11 cellular contexts compared by ENCODE assay signal in the genomic region with DNA sequence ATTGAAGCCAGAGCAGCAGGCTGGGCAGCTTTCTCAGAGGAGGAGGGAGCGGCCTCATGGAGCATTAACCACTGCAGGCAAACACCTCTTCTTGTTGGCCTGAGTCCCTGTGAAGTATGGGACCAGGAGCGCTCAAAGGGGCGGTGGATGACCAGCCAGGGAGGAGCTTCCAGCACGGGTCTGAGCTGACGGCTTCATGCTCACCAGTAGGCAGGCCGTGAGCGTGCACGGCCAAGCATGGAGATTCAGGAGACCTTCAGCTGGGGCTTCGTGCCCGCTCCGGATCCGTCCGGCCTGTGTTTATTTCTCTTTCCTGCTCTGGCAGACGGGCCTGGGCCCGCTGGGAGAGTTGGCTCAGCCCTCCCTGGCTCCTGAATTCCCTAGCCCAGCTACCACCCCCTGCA.
DNase-seq lines count a peak whose midpoint lies in the region; ATAC-seq lines count a peak whose summit lies in the region.
"Had no signal": no experiment of that assay in that cellular context is flagged by ENCODE, and none has a peak within 500 bp of the region (broad histone marks: within the 10 kb centered on the region; RNA-seq: fewer than 3 reads in every experiment).

No MANE protein-coding gene starts in this region.

- intact Hi-C loops in sciatic nerve (cut with DNase I) = no loop called here

- no peaks in the 10 kb centered on the region for H3K9me3 ChIP-seq in mesenchymal stem cell (ENCODE audit: control insufficient read depth, low read length)

- no peaks in the 10 kb centered on the region for H3K4me1 Mint-ChIP-seq in activated T-cell treated with anti-CD3 and anti-CD28 coated beads, Interleukin-2, amount 50 U/mL, for 4 hours (ENCODE audit: low read depth)
- H3K4me1 Mint-ChIP-seq: activated CD4-positive, alpha-beta T cell treated with anti-CD3 and anti-CD28 coated beads for 36 hours had no signal

- no peak overlapping the region for H2BK15ac ChIP-seq in mesenchymal stem cell (ENCODE audit: low read depth, poor library complexity, severe bottlenecking)

- no peak overlapping the region for H3K23ac ChIP-seq in mesenchymal stem cell (ENCODE audit: low read length in 2 of 2)

- no peak overlapping the region for H2BK120ac ChIP-seq in mesenchymal stem cell (ENCODE audit: low read depth, low read length)

- H3K36me3 Mint-ChIP-seq in activated T-cell treated with anti-CD3 and anti-CD28 coated beads, Interleukin-2, amount 50 U/mL, for 4 hours (ENCODE audit: insufficient read depth) = no peaks in the 10 kb centered on the region

- no peak overlapping the region for H3K4ac ChIP-seq in mesenchymal stem cell (ENCODE audit: low read depth in 1 of 2, low read length in 2 of 2)

- no peak overlapping the region for H2BK5ac ChIP-seq in mesenchymal stem cell (ENCODE audit: low read depth, low read length, poor library complexity, severe bottlenecking)

- H3K4me1 ChIP-seq in mesenchymal stem cell (ENCODE audit: control insufficient read depth, insufficient read depth, low read depth, low read length) = no peaks in the 10 kb centered on the region

- no peak overlapping the region for H2AK5ac ChIP-seq in mesenchymal stem cell (ENCODE audit: low read length, severe bottlenecking)

- H4K91ac ChIP-seq in mesenchymal stem cell (ENCODE audit: low read length) = no peak overlapping the region

- H3K18ac ChIP-seq in mesenchymal stem cell (ENCODE audit: low read depth in 1 of 2, low read length in 2 of 2) = no peak overlapping the region

- peaks cover 3% of the 10 kb centered on the region for H3K27me3 Mint-ChIP-seq in activated T-cell treated with anti-CD3 and anti-CD28 coated beads, Interleukin-2, amount 50 U/mL, for 4 hours (ENCODE audit: low read depth)

- ATAC-seq in sciatic nerve = peak; percentile 84
- no peak for ATAC-seq in activated T-cell treated with anti-CD3 and anti-CD28 coated beads, Interleukin-2, amount 50 U/mL, for 4 hours
- no peak for ATAC-seq in GM19351 (IDR thresholded peaks at IDR 0.05; ENCODE audit: unreplicated experiment)
- ATAC-seq: activated CD4-positive, alpha-beta T cell treated with anti-CD3 and anti-CD28 coated beads for 36 hours had no signal

- WGBS in mesenchymal stem cell = 59% methylated on average over 15 of the region's 15 CpGs

- in situ Hi-C loops in G401 (cut with HindIII; ENCODE audit: low sequenced_read_pairs) = no loop called here

- no peaks in the 10 kb centered on the region for H3K79me1 ChIP-seq in mesenchymal stem cell (replicated peaks; ENCODE audit: low read length, poor library complexity, severe bottlenecking)

- peak overlapping the region; percentile 1 for H3K27ac ChIP-seq in cingulate gyrus (ENCODE audit: low read depth, low read length)
- H3K27ac ChIP-seq in mesenchymal stem cell (ENCODE audit: low read length, poor library complexity, severe bottlenecking) = no peak overlapping the region
- H3K27ac ChIP-seq: brain microvascular endothelial cell had no signal

- H4K8ac ChIP-seq in mesenchymal stem cell (ENCODE audit: low read length) = no peak overlapping the region

- H3K4me3 Mint-ChIP-seq in activated T-cell treated with anti-CD3 and anti-CD28 coated beads, Interleukin-2, amount 50 U/mL, for 4 hours = no peak overlapping the region
- H3K4me3 Mint-ChIP-seq: activated CD4-positive, alpha-beta T cell treated with anti-CD3 and anti-CD28 coated beads for 36 hours had no signal

- no peak overlapping the region for H3K9ac ChIP-seq in mesenchymal stem cell (ENCODE audit: low read length)

- H3K14ac ChIP-seq in mesenchymal stem cell (ENCODE audit: low read length in 2 of 2) = no peak overlapping the region

- H3K4me2 ChIP-seq in mesenchymal stem cell (ENCODE audit: low read length, poor library complexity, severe bottlenecking) = no peak overlapping the region

- DNase-seq in G401 (ENCODE audit: low spot score) = peak; percentile 86
- DNase-seq in islet precursor cell = peak; percentile 68
- DNase-seq in sciatic nerve (ENCODE audit: low spot score) = no peak
- DNase-seq in mesenchymal stem cell = no peak
- no peak for DNase-seq in A172 (ENCODE audit: low spot score)
- no peak for DNase-seq in activated T-cell treated with anti-CD3 and anti-CD28 coated beads, Interleukin-2, amount 50 U/mL, for 4 hours
- DNase-seq: activated CD4-positive, alpha-beta T cell treated with anti-CD3 and anti-CD28 coated beads for 36 hours; brain microvascular endothelial cell; MV-4-11 had no signal

- H3K36me3 ChIP-seq in mesenchymal stem cell (ENCODE audit: control insufficient read depth in 1 of 2, insufficient read depth in 2 of 2, low read depth in 1 of 2, low read length in 2 of 2) = no peaks in the 10 kb centered on the region
- H3K36me3 ChIP-seq: brain microvascular endothelial cell had no signal

- no peaks in the 10 kb centered on the region for H3K9me3 Mint-ChIP-seq in activated T-cell treated with anti-CD3 and anti-CD28 coated beads, Interleukin-2, amount 50 U/mL, for 4 hours

- H3K27me3 ChIP-seq in mesenchymal stem cell (ENCODE audit: control insufficient read depth in 1 of 2, insufficient read depth in 1 of 2, low read length in 2 of 2) = peaks cover 3 to 46% of the 10 kb centered on the region in 2 experiments
- H3K27me3 ChIP-seq: brain microvascular endothelial cell had no signal

- H3K4me3 ChIP-seq in mesenchymal stem cell (ENCODE audit: insufficient read depth in 1 of 2, low read depth in 1 of 2, low read length in 2 of 2) = peak overlapping the region in 1 of 2 experiments; percentile 37

- no peak overlapping the region for H2BK12ac ChIP-seq in mesenchymal stem cell (ENCODE audit: low read length in 2 of 2)

- no peak overlapping the region for H2AFZ ChIP-seq in mesenchymal stem cell (ENCODE audit: low read depth, low read length)

Comparison
In these comparisons a context has a peak if more than half of its experiments do, and no peak if none do; other contexts are left out.
1. DNase-seq: peak in G401 (single experiment) and islet precursor cell (single experiment); none in sciatic nerve (single experiment), mesenchymal stem cell (single experiment), A172 (single experiment) and activated T-cell treated with anti-CD3 and anti-CD28 coated beads, Interleukin-2, amount 50 U/mL, for 4 hours (single experiment).